Comparison of ENCODE assay signal across 8 cellular contexts in the genomic region with DNA sequence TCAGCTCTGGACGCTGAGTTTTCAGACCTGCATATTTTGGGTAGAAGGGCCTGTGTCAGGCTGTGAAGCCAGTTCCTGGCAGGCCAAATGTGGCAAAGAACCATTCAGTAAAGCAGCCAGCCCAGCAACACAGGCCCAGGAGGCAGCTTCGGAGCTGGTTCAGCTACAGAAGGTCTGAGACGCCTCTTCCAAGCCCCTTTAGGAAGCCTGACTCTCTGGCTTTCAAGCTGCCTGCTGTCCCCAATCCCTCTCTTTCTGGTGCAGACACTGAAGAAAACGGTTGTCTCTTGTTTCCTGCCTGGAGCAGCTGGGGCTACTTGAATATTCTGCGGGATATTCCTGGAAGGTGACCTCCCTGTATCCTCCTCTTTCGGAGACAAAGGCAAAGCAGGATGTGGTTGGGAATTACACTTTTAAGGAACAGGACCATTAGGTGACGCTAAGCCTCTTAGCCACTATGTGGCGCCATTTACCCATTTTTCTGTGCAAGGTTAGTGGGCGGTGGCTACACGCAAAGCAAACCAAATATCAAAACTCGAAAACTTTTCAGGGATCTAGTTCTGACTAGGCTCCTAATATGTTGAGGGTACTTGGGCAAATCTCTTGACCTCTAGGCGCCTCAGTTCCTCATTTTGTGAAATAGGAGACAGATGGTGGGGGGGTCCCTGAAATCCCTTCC. TPM values are rescaled to one million over a fixed set of nuclear protein-coding genes. Genes with fewer than 3 reads are reported as not detected.
DNase-seq lines count a peak whose midpoint lies in the region; ATAC-seq and FAIRE-seq lines count a peak whose summit lies in the region.

No MANE protein-coding gene starts in this region.

- peaks cover 0 to 7% (median 2%) of the 10 kb centered on the region in 4 donors for H3K4me1 Mint-ChIP-seq in naive thymus-derived CD8-positive, alpha-beta T cell

- H3K9me3 Mint-ChIP-seq in naive thymus-derived CD8-positive, alpha-beta T cell: no peaks in the 10 kb centered on the region

- DNase-seq in DMS114 treated with DMSO at 0.1 percent for 48 hours (lab: John Stamatoyannopoulos, UW; ENCODE audit: unreplicated experiment) (peak; percentile 53), NOMO-1 treated with DMSO at 0.1 percent for 48 hours (lab: John Stamatoyannopoulos, UW; ENCODE audit: unreplicated experiment) (peak; percentile 63), urothelium cell line (ENCODE audit: low spot score) (peak; percentile 73)
- peak; percentile 53 for DNase-seq in activated CD8-positive, alpha-beta memory T cell treated with anti-CD3 and anti-CD28 coated beads, Interleukin-2, amount 50 U/mL, for 48 hours
- peak; percentile 9 to 70 (median 54) for DNase-seq in naive thymus-derived CD8-positive, alpha-beta T cell

- H3K36me3 Mint-ChIP-seq in naive thymus-derived CD8-positive, alpha-beta T cell: no peaks in the 10 kb centered on the region

- POLR2A ChIA-PET in naive thymus-derived CD8-positive, alpha-beta T cell (lab: Charles Lee): interaction anchor here (0.7 kb wide), 1 partner anchor 157 kb away, joined by 3 read pairs; no protein-coding TSS in a partner anchor

- H3K27ac Mint-ChIP-seq in naive thymus-derived CD8-positive, alpha-beta T cell: peak overlapping the region in 2 of 10 donors; percentile 44 to 49

- H3K27me3 Mint-ChIP-seq in naive thymus-derived CD8-positive, alpha-beta T cell: no peaks in the 10 kb centered on the region

- ATAC-seq in GM19455 (IDR thresholded peaks at IDR 0.05; ENCODE audit: unreplicated experiment) (peak; percentile 81), HG03469 (IDR thresholded peaks at IDR 0.05; ENCODE audit: unreplicated experiment) (peak; percentile 81), esophagus mucosa (peak; percentile 78)
- ATAC-seq in naive thymus-derived CD8-positive, alpha-beta T cell: peak; percentile 47 to 63

- H3K4me3 Mint-ChIP-seq in naive thymus-derived CD8-positive, alpha-beta T cell: no peak overlapping the region

- no peak for FAIRE-seq in urothelium cell line (lab: Jason Lieb, UNC)

RNA-seq across cellular contexts. Expression of a gene that starts 47.2 kb away (rescaled TPM):
- total RNA-seq in esophagus mucosa: 21.1 TPM
- 10 to 100 TPM; 51.7 to 52.8 TPM for total RNA-seq in naive thymus-derived CD8-positive, alpha-beta T cell
- 10 to 100 TPM; 34.2 to 51.3 (median 43.5) TPM for polyA plus RNA-seq in naive thymus-derived CD8-positive, alpha-beta T cell

Comparison
In these comparisons a context has a peak if more than half of its experiments do, and no peak if none do; other contexts are left out.
1. Peak in every context shown above with its lines: DNase-seq and ATAC-seq.